Comparison of ENCODE assay signal across 8 cellular contexts in the genomic region with DNA sequence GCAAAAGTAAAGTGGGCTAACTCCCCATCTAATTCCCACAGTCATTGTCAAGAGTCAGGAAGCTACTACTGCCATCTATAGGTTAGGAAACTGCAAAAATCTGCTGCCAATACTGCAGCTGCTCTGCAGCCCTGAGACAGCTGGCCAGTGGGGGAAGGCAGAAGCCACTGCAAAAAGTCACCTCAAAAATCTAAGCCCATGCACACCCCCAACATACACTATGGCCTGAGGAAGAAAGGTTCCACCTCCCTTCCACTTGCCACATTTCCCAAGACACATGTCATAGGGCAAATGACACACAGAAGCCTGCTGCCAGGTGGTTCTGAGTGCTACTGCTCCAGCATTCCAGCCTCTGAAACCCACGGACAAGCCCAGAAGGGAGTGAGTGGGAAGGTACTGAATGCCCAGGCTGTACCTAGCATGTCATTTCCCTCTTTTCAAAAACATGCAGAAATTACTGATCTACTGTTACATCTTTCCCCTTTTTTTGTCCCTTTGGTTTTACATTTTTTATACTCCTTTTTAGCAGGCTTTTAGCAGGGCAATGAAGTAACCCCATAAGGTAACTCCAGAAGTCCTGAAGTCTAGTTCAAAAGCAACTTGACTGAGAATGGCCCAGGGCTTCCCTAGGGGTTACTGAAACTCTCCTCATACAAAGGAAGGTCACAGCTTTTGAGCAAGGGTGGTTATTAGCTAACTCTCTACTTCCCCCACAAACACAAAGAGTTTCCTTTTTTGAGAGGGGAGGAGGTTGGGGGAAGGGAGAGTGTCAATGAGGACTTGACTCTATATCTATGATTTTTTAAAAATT. TPM values are rescaled to one million over a fixed set of nuclear protein-coding genes. Genes with fewer than 3 reads are reported as not detected.
DNase-seq lines count a peak whose midpoint lies in the region; ATAC-seq, FAIRE-seq and TF ChIP-seq lines count a peak whose summit lies in the region.

No MANE protein-coding gene starts in this region.

- H3K9ac ChIP-seq in Loucy (ENCODE audit: low read depth, low read length, poor library complexity, severe bottlenecking) (peak overlapping the region; percentile 53), keratinocyte (ENCODE audit: control insufficient read depth, extremely low read depth, insufficient read depth, low read length) (no peak overlapping the region)

- no peak for FAIRE-seq in keratinocyte (lab: Jason Lieb, UNC)

- H3K9me1 ChIP-seq in keratinocyte (ENCODE audit: control insufficient read depth, extremely low read depth, insufficient read depth, low read length), result no peaks in the 10 kb centered on the region

- no peak for ATAC-seq in HG03175 (IDR thresholded peaks at IDR 0.05; ENCODE audit: unreplicated experiment)
- ATAC-seq in HG03457 (IDR thresholded peaks at IDR 0.05; ENCODE audit: unreplicated experiment), result no peak

- H2AFZ ChIP-seq in Loucy (ENCODE audit: low read length), result no peak overlapping the region
- H2AFZ ChIP-seq in keratinocyte (ENCODE audit: control insufficient read depth, low read length), result no peak overlapping the region

- H3K4me1 ChIP-seq in Loucy (ENCODE audit: insufficient read depth, low read length, poor library complexity, severe bottlenecking) (peaks cover 16% of the 10 kb centered on the region), keratinocyte (ENCODE audit: control insufficient read depth, extremely low read depth, insufficient read depth, low read length) (peaks cover 10% of the 10 kb centered on the region)

- no peaks in the 10 kb centered on the region for H3K79me2 ChIP-seq in Loucy (ENCODE audit: insufficient read depth, low read length)
- peaks cover 6% of the 10 kb centered on the region for H3K79me2 ChIP-seq in keratinocyte (ENCODE audit: control insufficient read depth, insufficient read depth, low read length)

- no peaks in the 10 kb centered on the region for H3K9me3 ChIP-seq in Loucy (ENCODE audit: insufficient read depth, low read depth, low read length)
- H3K9me3 ChIP-seq in keratinocyte (ENCODE audit: control insufficient read depth, low read depth, low read length), result no peaks in the 10 kb centered on the region

- in situ Hi-C loops in GM13976 (cut with MboI; ENCODE audit: low sequenced_read_pairs, unreplicated experiment), result no loop called here

- dilution Hi-C loops in keratinocyte (cut with MboI; ENCODE audit: extremely low pct_ligation_motif_present, low sequenced_read_pairs), result no loop called here

- H3K4me2 ChIP-seq in Loucy (ENCODE audit: low read depth, low read length, poor library complexity, severe bottlenecking) (peak overlapping the region; percentile 74), keratinocyte (ENCODE audit: control insufficient read depth, extremely low read depth, insufficient read depth, low read depth, low read length) (no peak overlapping the region)

- TF ChIP-seq CTCF in GM13976 (IDR thresholded peaks at IDR 0.05; ENCODE audit: borderline replicate concordance, control extremely low read depth, extremely low read depth, insufficient read depth, missing control alignments) (peak; percentile 55), Loucy (conservative IDR thresholded peaks at IDR 0.05; ENCODE audit: low read length) (peak; percentile 66), keratinocyte (optimal IDR thresholded peaks at IDR 0.05 in 1 of 3, IDR thresholded peaks at IDR 0.05 in 1 of 3, conservative IDR thresholded peaks at IDR 0.05 in 1 of 3; ENCODE audit: extremely low read depth in 1 of 3, insufficient read depth in 2 of 3, low read length in 3 of 3) (peak; percentile 46 to 49 (median 48))

- H3K4me3 ChIP-seq in Loucy (ENCODE audit: low read length, poor library complexity, severe bottlenecking), result peak overlapping the region; percentile 56
- no peak overlapping the region for H3K4me3 ChIP-seq in keratinocyte (ENCODE audit: control insufficient read depth in 2 of 3, extremely low read depth in 1 of 3, insufficient read depth in 2 of 3, low read depth in 1 of 3, low read length in 3 of 3)

- no peaks in the 10 kb centered on the region for H3K27me3 ChIP-seq in Loucy (ENCODE audit: insufficient read depth, low read length, poor library complexity, severe bottlenecking)
- no peaks in the 10 kb centered on the region for H3K27me3 ChIP-seq in keratinocyte (ENCODE audit: control insufficient read depth, extremely low read depth, insufficient read depth, low read length)

- no peak overlapping the region for H3K27ac ChIP-seq in keratinocyte (ENCODE audit: control insufficient read depth, insufficient read depth, low read length)

- H3K36me3 ChIP-seq in Loucy (ENCODE audit: insufficient read depth, low read length), result peaks cover 21% of the 10 kb centered on the region; the same call in 1 of the 2 replicates
- peaks cover 17 to 20% of the 10 kb centered on the region in 2 experiments for H3K36me3 ChIP-seq in keratinocyte (ENCODE audit: control insufficient read depth in 2 of 2, extremely low read depth in 1 of 2, insufficient read depth in 2 of 2, low read length in 2 of 2)

- H4K20me1 ChIP-seq in Loucy (ENCODE audit: insufficient read depth, low read length, poor library complexity, severe bottlenecking) (no peaks in the 10 kb centered on the region), keratinocyte (ENCODE audit: control insufficient read depth, extremely low read depth, insufficient read depth, low read length) (peaks cover 6% of the 10 kb centered on the region)

- no peaks in the 10 kb centered on the region for H3F3A ChIP-seq in Loucy (ENCODE audit: low read depth)

- H3K9me2 ChIP-seq in Loucy (replicated peaks; ENCODE audit: low read depth, low read length), result no peaks in the 10 kb centered on the region

- DNase-seq in A172 (ENCODE audit: low spot score), result peak; percentile 38
- DNase-seq in GM13976 (ENCODE audit: low spot score), result peak; percentile 72
- DNase-seq in amniotic stem cell (lab: John Stamatoyannopoulos, UW), result peak; percentile 34
- no peak for DNase-seq in keratinocyte (ENCODE audit: low read depth, low spot score)
- DNase-seq in activated CD4-positive, CD25-positive, alpha-beta regulatory T cell treated with anti-CD3 and anti-CD28 coated beads, Interleukin-2, amount 50 U/mL, for 72 hours, result no peak

RNA-seq across cellular contexts. Expression of a gene that starts 36.8 kb away (rescaled TPM):
- 15.6 and 22.8 TPM in 2 replicates for total RNA-seq in A172 (2014; rRNA removed; shearing (Covaris generic))
- 23.2 to 67.6 TPM (median 34.1 TPM) in 3 replicates for polyA plus RNA-seq in keratinocyte
- polyA plus RNA-seq in keratinocyte (2011; ENCODE audit: low read depth), result 16.6 TPM
- 24.9 and 27.7 TPM in 2 replicates for polyA plus RNA-seq in keratinocyte (2011; cell fraction: cytosol; rRNA removed)
- polyA plus RNA-seq in keratinocyte (2011; cell fraction: nucleus; rRNA removed), result 124 and 131 TPM in 2 replicates
- 49.5 and 56.8 TPM in 2 replicates for polyA plus RNA-seq in keratinocyte (2012; ENCODE audit: low replicate concordance)
- 60.2 to 164 TPM (median 66.0 TPM) in 3 replicates for polyA minus RNA-seq in keratinocyte
- polyA minus RNA-seq in keratinocyte (2011; cell fraction: cytosol; rRNA and poly(A)+ RNA removed), result 57.0 TPM
- 105 and 156 TPM in 2 replicates for polyA minus RNA-seq in keratinocyte (2011; cell fraction: nucleus; rRNA and poly(A)+ RNA removed)

RNA-seq across cellular contexts. Expression of a gene that starts 45.7 kb away (rescaled TPM):
- total RNA-seq in A172 (2014; rRNA removed; shearing (Covaris generic)), result not detected in 2 replicates
- not detected in 3 replicates for polyA plus RNA-seq in keratinocyte
- polyA plus RNA-seq in keratinocyte (2011; ENCODE audit: low read depth), result not detected
- polyA plus RNA-seq in keratinocyte (2011; cell fraction: cytosol; rRNA removed), result not detected in 2 replicates
- polyA plus RNA-seq in keratinocyte (2011; cell fraction: nucleus; rRNA removed), result not detected in 2 replicates
- polyA plus RNA-seq in keratinocyte (2012; ENCODE audit: low replicate concordance), result not detected in 2 replicates
- not detected in 3 replicates for polyA minus RNA-seq in keratinocyte
- not detected for polyA minus RNA-seq in keratinocyte (2011; cell fraction: cytosol; rRNA and poly(A)+ RNA removed)
- not detected in 2 replicates for polyA minus RNA-seq in keratinocyte (2011; cell fraction: nucleus; rRNA and poly(A)+ RNA removed)

RNA-seq across cellular contexts. Expression of a gene that starts 59.0 kb away (rescaled TPM):
- total RNA-seq in A172 (2014; rRNA removed; shearing (Covaris generic)), result 12.0 and 12.8 TPM in 2 replicates
- polyA plus RNA-seq in keratinocyte, result 10.0 to 16.5 TPM (median 10.7 TPM) in 3 replicates
- polyA plus RNA-seq in keratinocyte (2011; ENCODE audit: low read depth), result 8.0 TPM
- 6.2 and 13.5 TPM in 2 replicates for polyA plus RNA-seq in keratinocyte (2011; cell fraction: cytosol; rRNA removed)
- polyA plus RNA-seq in keratinocyte (2011; cell fraction: nucleus; rRNA removed), result 13.5 and 17.6 TPM in 2 replicates
- 13.4 and 13.5 TPM in 2 replicates for polyA plus RNA-seq in keratinocyte (2012; ENCODE audit: low replicate concordance)
- polyA minus RNA-seq in keratinocyte, result 3.6 to 8.2 TPM (median 6.0 TPM) in 3 replicates
- polyA minus RNA-seq in keratinocyte (2011; cell fraction: cytosol; rRNA and poly(A)+ RNA removed), result 9.8 TPM
- polyA minus RNA-seq in keratinocyte (2011; cell fraction: nucleus; rRNA and poly(A)+ RNA removed), result 4.6 and 8.5 TPM in 2 replicates

Comparison
In these comparisons a context has a peak if more than half of its experiments do, and no peak if none do; other contexts are left out.
1. DNase-seq: peak in A172 (single experiment), GM13976 (single experiment) and amniotic stem cell (single experiment); none in keratinocyte (single experiment) and activated CD4-positive, CD25-positive, alpha-beta regulatory T cell treated with anti-CD3 and anti-CD28 coated beads, Interleukin-2, amount 50 U/mL, for 72 hours (single experiment).
2. Peak in every context shown above with its lines, with median percentiles within 50 percentile points of each other: CTCF ChIP-seq.